Comparison of ENCODE assay signal across 1 cellular context in genomic region chr21:39441502-39442475, GRCh38.
TF ChIP-seq lines count a peak whose summit lies in the region.

No MANE protein-coding gene starts in this region.

TF ChIP-seq in GM12878, 131 proteins besides CTCF, POLR2A, EP300 and RAD21:
- TF ChIP-seq SMC3 (IDR thresholded peaks at IDR 0.05; ENCODE audit: borderline replicate concordance, low read length): peak; percentile 70; the same call in 1 of the 2 replicates
- no peak for TF ChIP-seq NFXL1 (IDR thresholded peaks at IDR 0.05; ENCODE audit: borderline replicate concordance)
